Comparison of ENCODE assay signal across 15 cellular contexts in genomic region chr14:22479132-22479531, GRCh38.
A peak's percentile ranks its signal among the peaks of the same experiment; 100 is the strongest.
DNase-seq lines count a peak whose midpoint lies in the region; ATAC-seq, FAIRE-seq and TF ChIP-seq lines count a peak whose summit lies in the region.
"Had no signal": no experiment of that assay in that cellular context is flagged by ENCODE, and none has a peak within 500 bp of the region (broad histone marks: within the 10 kb centered on the region; RNA-seq: fewer than 3 reads in every experiment).

No MANE protein-coding gene starts in this region.

- H4K20me1 ChIP-seq in HepG2 (ENCODE audit: insufficient read depth, low read length): no peaks in the 10 kb centered on the region

- 38% methylated on average over 6 of the region's 6 CpGs for WGBS in HepG2 (ENCODE audit: low lambda C conversion rate)
- 61% methylated on average over 6 of the region's 6 CpGs for WGBS in right lobe of liver (ENCODE audit: insufficient coverage, low coverage, low lambda C conversion rate, missing lambda C conversion rate)

- intact Hi-C loops in HepG2 (cut with micrococcal nuclease; ENCODE audit: unreplicated experiment) (no loop called here), right lobe of liver (cut with DNase I) (no loop called here), uterus (cut with DNase I; ENCODE audit: low total_unique reads) (loop anchor here (10.0 kb wide), 1 partner anchor 84 kb away; no protein-coding TSS in a partner anchor)

- POLR2A ChIA-PET in HepG2 (lab: Yijun Ruan, JAX): no interaction called here

- TF ChIP-seq RAD21 in HepG2 (CRISPR knock-in tag; IDR thresholded peaks at IDR 0.05): no peak

- H3K4me3 ChIP-seq in HepG2 (replicated peaks in 1 of 3; ENCODE audit: insufficient read depth in 1 of 3, low read depth in 2 of 3, low read length in 3 of 3) (no peak overlapping the region), right lobe of liver (no peak overlapping the region), SJCRH30 (no peak overlapping the region), uterus (no peak overlapping the region)
- no peak overlapping the region for H3K4me3 ChIP-seq in effector memory CD4-positive, alpha-beta T cell (ENCODE audit: insufficient read depth, low read depth, low read length, poor library complexity, severe bottlenecking)
- H3K4me3 ChIP-seq: adrenal gland, psoas muscle, thyroid gland had no signal

- no peak for ATAC-seq in HepG2
- ATAC-seq in right lobe of liver: no peak
- ATAC-seq in HG02642 (IDR thresholded peaks at IDR 0.05; ENCODE audit: poor library complexity, unreplicated experiment): no peak
- ATAC-seq: Panc1, psoas muscle had no signal

- no peak for FAIRE-seq in HepG2 (lab: Jason Lieb, UNC)

- no peak overlapping the region for H3K9ac ChIP-seq in HepG2 (ENCODE audit: insufficient read depth, low read depth, low read length)

- TF ChIP-seq EP300 in HepG2 (IDR thresholded peaks at IDR 0.05; ENCODE audit: low read depth in 2 of 2, low read length in 2 of 2) (no peak), HepG2 (CRISPR knock-in tag; IDR thresholded peaks at IDR 0.05; ENCODE audit: borderline replicate concordance) (no peak)

- no peak overlapping the region for H2AFZ ChIP-seq in HepG2 (ENCODE audit: low read length)

- in situ Hi-C loops in HepG2 (cut with HindIII; ENCODE audit: extremely low pct_ligation_motif_present, low pct_unique_long_range_greater_than_20kb): no loop called here

- H3K27me3 ChIP-seq in HepG2 (ENCODE audit: control insufficient read depth in 1 of 2, insufficient read depth in 2 of 2, low read length in 2 of 2): peaks cover 0 to 25% of the 10 kb centered on the region in 2 experiments; a peak in 3 of 5 replicates
- H3K27me3 ChIP-seq in right lobe of liver: no peaks in the 10 kb centered on the region
- no peaks in the 10 kb centered on the region for H3K27me3 ChIP-seq in SJCRH30
- no peaks in the 10 kb centered on the region for H3K27me3 ChIP-seq in effector memory CD4-positive, alpha-beta T cell (replicated peaks; ENCODE audit: control insufficient read depth, insufficient read depth, low read length, poor library complexity, severe bottlenecking)
- no peaks in the 10 kb centered on the region for H3K27me3 ChIP-seq in uterus
- H3K27me3 ChIP-seq: adrenal gland, thyroid gland had no signal

- TF ChIP-seq POLR2A in HepG2 (IDR thresholded peaks at IDR 0.05; ENCODE audit: insufficient read depth in 1 of 2, low read depth in 2 of 2, low read length in 2 of 2) (no peak), right lobe of liver (IDR thresholded peaks at IDR 0.05) (no peak), uterus (IDR thresholded peaks at IDR 0.05) (no peak)

- H3K4me1 ChIP-seq in HepG2 (ENCODE audit: insufficient read depth, low read length): no peaks in the 10 kb centered on the region
- H3K4me1 ChIP-seq in right lobe of liver: no peaks in the 10 kb centered on the region
- peaks cover 93% of the 10 kb centered on the region for H3K4me1 ChIP-seq in SJCRH30
- no peaks in the 10 kb centered on the region for H3K4me1 ChIP-seq in effector memory CD4-positive, alpha-beta T cell (ENCODE audit: control insufficient read depth, insufficient read depth, low read length, poor library complexity, severe bottlenecking)
- peaks cover 9% of the 10 kb centered on the region in 2 donors for H3K4me1 ChIP-seq in uterus

- H3K79me2 ChIP-seq in HepG2 (ENCODE audit: insufficient read depth, low read length): no peaks in the 10 kb centered on the region

- H3K4me2 ChIP-seq in HepG2 (ENCODE audit: low read depth, low read length): no peak overlapping the region

- no TSS peak for BruUV-seq in HepG2 (replicated peaks; lab: Mats Ljungman, UMichigan)

- H3K9me3 ChIP-seq in HepG2 (ENCODE audit: low read length) (no peaks in the 10 kb centered on the region), right lobe of liver (no peaks in the 10 kb centered on the region), SJCRH30 (replicated peaks) (no peaks in the 10 kb centered on the region), uterus (no peaks in the 10 kb centered on the region)
- no peaks in the 10 kb centered on the region for H3K9me3 ChIP-seq in effector memory CD4-positive, alpha-beta T cell (ENCODE audit: control insufficient read depth, low read length)
- H3K9me3 ChIP-seq: adrenal gland, psoas muscle, thyroid gland had no signal

- H3K27ac ChIP-seq in HepG2 (ENCODE audit: extremely low read length, insufficient read depth, low read length): no peak overlapping the region
- no peak overlapping the region for H3K27ac ChIP-seq in right lobe of liver
- H3K27ac ChIP-seq in SJCRH30: peak overlapping the region; percentile 50; the same call in 1 of the 2 replicates
- H3K27ac ChIP-seq in effector memory CD4-positive, alpha-beta T cell (ENCODE audit: insufficient read depth, low read length, poor library complexity, severe bottlenecking): peak overlapping the region; percentile 18
- H3K27ac ChIP-seq in uterus: peak overlapping the region; percentile 39 to 60
- H3K27ac ChIP-seq: psoas muscle had no signal

- TF ChIP-seq CTCF in HepG2 (CRISPR knock-in tag; IDR thresholded peaks at IDR 0.05): no peak
- no peak for TF ChIP-seq CTCF in right lobe of liver (IDR thresholded peaks at IDR 0.05)
- TF ChIP-seq CTCF in uterus (IDR thresholded peaks at IDR 0.05): no peak

- CTCF ChIA-PET in HepG2 (lab: Yijun Ruan, JAX; ENCODE audit: low intra/inter-chr PET ratio, low total read pairs): no interaction called here

- no peaks in the 10 kb centered on the region for H3K36me3 ChIP-seq in HepG2 (replicated peaks in 1 of 2; ENCODE audit: control insufficient read depth in 1 of 2, insufficient read depth in 2 of 2, low read length in 2 of 2)
- no peaks in the 10 kb centered on the region for H3K36me3 ChIP-seq in right lobe of liver
- H3K36me3 ChIP-seq in SJCRH30: no peaks in the 10 kb centered on the region
- H3K36me3 ChIP-seq in effector memory CD4-positive, alpha-beta T cell (ENCODE audit: control insufficient read depth, insufficient read depth, low read length): no peaks in the 10 kb centered on the region
- no peaks in the 10 kb centered on the region for H3K36me3 ChIP-seq in uterus
- H3K36me3 ChIP-seq: adrenal gland, thyroid gland had no signal

- no peak for DNase-seq in HepG2 (ENCODE audit: low spot score)
- DNase-seq in right lobe of liver: no peak
- DNase-seq in SJCRH30: peak; percentile 42 to 67
- DNase-seq in effector memory CD4-positive, alpha-beta T cell: no peak
- no peak for DNase-seq in uterus
- DNase-seq in NCI-H146 treated with DMSO at 0.1 percent for 48 hours (lab: John Stamatoyannopoulos, UW; ENCODE audit: unreplicated experiment): no peak
- no peak for DNase-seq in NK-92 (lab: John Stamatoyannopoulos, UW; ENCODE audit: unreplicated experiment)
- DNase-seq: adrenal gland, DMS79 treated with DMSO at 0.1 percent for 48 hours, KG1, NCI-H1417 treated with DMSO at 0.1 percent for 48 hours, thyroid gland had no signal

TF ChIP-seq in HepG2, 621 proteins besides CTCF, POLR2A, EP300 and RAD21:
- TF ChIP-seq ZNF629 (CRISPR knock-in tag; conservative IDR thresholded peaks at IDR 0.05) (0 out of 2 replicates have a peak, but pooled peaks have one; percentile 10), ZNF737 (CRISPR knock-in tag; IDR thresholded peaks at IDR 0.05; ENCODE audit: borderline replicate concordance) (no peak)

Comparison
In these comparisons a context has a peak if more than half of its experiments do, and no peak if none do; other contexts are left out.
1. DNase-seq: peak in SJCRH30 (2 of 2); none in HepG2 (single experiment), right lobe of liver (0 of 3), effector memory CD4-positive, alpha-beta T cell (0 of 3), uterus (0 of 2), NCI-H146 treated with DMSO at 0.1 percent for 48 hours (single experiment) and NK-92 (single experiment).
2. H3K27ac ChIP-seq: peak in SJCRH30 (single experiment), effector memory CD4-positive, alpha-beta T cell (single experiment) and uterus (2 of 2); none in HepG2 (single experiment) and right lobe of liver (0 of 3).